In genomic region chr1:44512313-44512885, GRCh38 we compare ENCODE assay signal across 12 cellular contexts.
DNase-seq lines count a peak whose midpoint lies in the region; ATAC-seq, FAIRE-seq and TF ChIP-seq lines count a peak whose summit lies in the region.
"Had no signal": no experiment of that assay in that cellular context is flagged by ENCODE, and none has a peak within 500 bp of the region (broad histone marks: within the 10 kb centered on the region; RNA-seq: fewer than 3 reads in every experiment).

No MANE protein-coding gene starts in this region.

- H3K4me3 Mint-ChIP-seq in activated T-cell treated with anti-CD3 and anti-CD28 coated beads, Interleukin-2, amount 50 U/mL, for 4 hours = no peak overlapping the region
- H3K4me3 Mint-ChIP-seq: activated CD4-positive, alpha-beta T cell treated with anti-CD3 and anti-CD28 coated beads, Interleukin-2, amount 10 ng/mL, durations not matched to agents 7 days and 5 days had no signal

- no peak for DNase-seq in activated T-cell treated with anti-CD3 and anti-CD28 coated beads, Interleukin-2, amount 50 U/mL, for 4 hours
- no peak for DNase-seq in activated T-cell treated with anti-CD3 and anti-CD28 coated beads for 4 hours
- DNase-seq in NCI-H524 treated with DMSO at 0.1 percent for 48 hours (lab: John Stamatoyannopoulos, UW) = peak; percentile 81
- DNase-seq in dorsolateral prefrontal cortex = peak in 1 of 10 donors; percentile 64
- DNase-seq in stimulated activated naive CD8-positive, alpha-beta T cell treated with anti-CD3 and anti-CD28 coated beads, Interleukin-15, Interleukin-2, amounts not matched to agents 100 U/mL and 50 U/mL, for 24 hours = no peak
- no peak for DNase-seq in GM12891 (ENCODE audit: insufficient read length, low spot score)
- no peak for DNase-seq in NCI-H748 treated with DMSO at 0.1 percent for 48 hours (lab: John Stamatoyannopoulos, UW)
- DNase-seq in NK-92 (lab: John Stamatoyannopoulos, UW; ENCODE audit: unreplicated experiment) = no peak
- DNase-seq: activated CD4-positive, alpha-beta T cell treated with anti-CD3 and anti-CD28 coated beads, Interleukin-2, amount 10 ng/mL, durations not matched to agents 7 days and 5 days; pancreas had no signal

- peak; percentile 53 to 73 for ATAC-seq in activated T-cell treated with anti-CD3 and anti-CD28 coated beads, Interleukin-2, amount 50 U/mL, for 4 hours
- peak; percentile 52 for ATAC-seq in stimulated activated naive CD8-positive, alpha-beta T cell treated with anti-CD3 and anti-CD28 coated beads, Interleukin-15, Interleukin-2, amounts not matched to agents 100 U/mL and 50 U/mL, for 24 hours
- ATAC-seq: pancreas had no signal

- no peaks in the 10 kb centered on the region for H3K36me3 Mint-ChIP-seq in activated T-cell treated with anti-CD3 and anti-CD28 coated beads, Interleukin-2, amount 50 U/mL, for 4 hours (ENCODE audit: insufficient read depth)

- peaks cover 23% of the 10 kb centered on the region for H3K27me3 Mint-ChIP-seq in activated T-cell treated with anti-CD3 and anti-CD28 coated beads, Interleukin-2, amount 50 U/mL, for 4 hours (ENCODE audit: low read depth)

- H3K4me3 ChIP-seq in dorsolateral prefrontal cortex = no peak overlapping the region
- H3K4me3 ChIP-seq: ascending aorta, pancreas had no signal

- TF ChIP-seq CTCF in dorsolateral prefrontal cortex (IDR thresholded peaks at IDR 0.05 in 54 of 56, conservative IDR thresholded peaks at IDR 0.05 in 2 of 56; ENCODE audit: low read depth in 1 of 56, partially characterized antibody in 56 of 56) = no peak

- H3K9me3 Mint-ChIP-seq in activated T-cell treated with anti-CD3 and anti-CD28 coated beads, Interleukin-2, amount 50 U/mL, for 4 hours = no peaks in the 10 kb centered on the region
- H3K9me3 Mint-ChIP-seq: activated CD4-positive, alpha-beta T cell treated with anti-CD3 and anti-CD28 coated beads, Interleukin-2, amount 10 ng/mL, durations not matched to agents 7 days and 5 days; activated T-helper 2 cell treated with anti-CD3 and anti-CD28 coated beads, Interferon-gamma antibody, Interleukin-2, Interleukin-4, amounts not matched to agents 10 μg/mL and 5 μg/mL and 100 μg/mL, durations not matched to agents 14 hours and 24 hours and 36 hours had no signal

- peaks cover 11% of the 10 kb centered on the region for H3K4me1 Mint-ChIP-seq in activated T-cell treated with anti-CD3 and anti-CD28 coated beads, Interleukin-2, amount 50 U/mL, for 4 hours (ENCODE audit: low read depth)

- intact Hi-C loops in dorsolateral prefrontal cortex (cut with DNase I) = no loop called here

- peaks cover 0 to 8% (median 0%) of the 10 kb centered on the region in 45 donors for H3K27me3 ChIP-seq in dorsolateral prefrontal cortex
- H3K27me3 ChIP-seq: ascending aorta, pancreas had no signal

- peak overlapping the region in 58 of 59 donors; percentile 7 to 100 (median 92) for H3K27ac ChIP-seq in dorsolateral prefrontal cortex
- H3K27ac ChIP-seq: ascending aorta, pancreas had no signal

- TF ChIP-seq POLR2A in GM12891 (IDR thresholded peaks at IDR 0.05; ENCODE audit: low read depth, low read length) = no peak

- no peak for FAIRE-seq in GM12891 (lab: Jason Lieb, UNC)
- FAIRE-seq: pancreas had no signal

TF ChIP-seq in GM12891, 5 proteins besides CTCF, POLR2A, EP300 and RAD21:
- TF ChIP-seq TAF1 (IDR thresholded peaks at IDR 0.05; ENCODE audit: low read depth, low read length) (no peak), POLR2AphosphoS5 (IDR thresholded peaks at IDR 0.05; ENCODE audit: low read depth, low read length) (no peak), SPI1 (IDR thresholded peaks at IDR 0.05; ENCODE audit: low read depth, low read length) (no peak), POU2F2 (IDR thresholded peaks at IDR 0.05; ENCODE audit: low read depth, low read length) (no peak), PAX5 (IDR thresholded peaks at IDR 0.05; ENCODE audit: insufficient read depth, low read length, severe bottlenecking) (no peak)
